ENCODE assay signal across 11 cellular contexts in the genomic region with DNA sequence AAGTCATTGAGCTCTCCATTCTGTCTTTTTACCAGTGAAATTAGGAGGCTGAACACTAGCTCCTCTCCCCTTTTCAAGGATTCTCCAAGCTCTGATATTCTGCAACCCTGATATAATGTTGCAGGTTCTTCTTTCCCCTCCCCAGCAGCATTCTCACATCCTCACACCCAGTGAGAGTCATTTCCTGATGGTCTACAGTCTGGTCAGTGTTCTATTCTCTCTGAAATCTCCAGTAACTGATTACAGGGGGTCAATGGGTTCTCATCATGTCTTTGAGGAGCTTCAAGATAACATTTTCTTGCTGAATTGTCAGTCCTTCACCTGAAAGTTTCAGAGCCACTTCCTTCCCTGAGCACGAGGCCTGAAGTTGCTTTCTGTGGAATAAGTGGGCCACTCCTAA.
"Had no signal": no experiment of that assay in that cellular context is flagged by ENCODE, and none has a peak within 500 bp of the region (broad histone marks: within the 10 kb centered on the region; RNA-seq: fewer than 3 reads in every experiment).

No MANE protein-coding gene starts in this region.

- H3K27ac Mint-ChIP-seq: activated naive CD4-positive, alpha-beta T cell treated with anti-CD3 and anti-CD28 coated beads, Interleukin-2, amount 50 U/mL, for 72 hours; endodermal cell had no signal

- H3K27me3 Mint-ChIP-seq: naive B cell had no signal

- H3K9me3 Mint-ChIP-seq: naive B cell had no signal

- DNase-seq: activated effector memory CD4-positive, alpha-beta T cell treated with Interleukin-2 at 50 U/mL for 16 hours; activated T-cell treated with anti-CD3 and anti-CD28 coated beads, Interleukin-2, amount 50 U/mL, for 1 hour; amniotic stem cell; body of pancreas; endodermal cell; lower lobe of right lung; naive B cell; thyroid gland had no signal

- H3K27me3 ChIP-seq: body of pancreas, thyroid gland had no signal

- H3K4me3 Mint-ChIP-seq: endodermal cell, naive B cell had no signal

- H3K27ac ChIP-seq: body of pancreas, lower lobe of right lung, skin epidermis, thyroid gland had no signal

- H3K36me3 Mint-ChIP-seq: activated naive CD4-positive, alpha-beta T cell treated with anti-CD3 and anti-CD28 coated beads, Interleukin-2, amount 50 U/mL, for 72 hours; naive B cell had no signal

- H3K4me3 ChIP-seq: body of pancreas, lower lobe of right lung, skin epidermis, thyroid gland had no signal

- ATAC-seq: activated CD4-positive, CD25-positive, alpha-beta regulatory T cell treated with anti-CD3 and anti-CD28 coated beads, Interleukin-2, amount 50 U/mL, for 24 hours; activated naive CD4-positive, alpha-beta T cell treated with anti-CD3 and anti-CD28 coated beads, Interleukin-2, amount 50 U/mL, for 72 hours; body of pancreas had no signal

- H3K9me3 ChIP-seq: body of pancreas, lower lobe of right lung, thyroid gland had no signal

- H3K36me3 ChIP-seq: lower lobe of right lung, thyroid gland had no signal
